ENCODE assay signal across 8 cellular contexts in genomic region chr11:74388678-74389327, GRCh38. TPM values are rescaled to one million over a fixed set of nuclear protein-coding genes. Genes with fewer than 3 reads are reported as not detected.
DNase-seq lines count a peak whose midpoint lies in the region; ATAC-seq and TF ChIP-seq lines count a peak whose summit lies in the region.

No MANE protein-coding gene starts in this region.

- H3K4me3 Mint-ChIP-seq in activated T-cell treated with anti-CD3 and anti-CD28 coated beads, Interleukin-2, amount 50 U/mL, for 72 hours = peak overlapping the region; percentile 30 to 52

- no peaks in the 10 kb centered on the region for H3K27me3 ChIP-seq in HL-60 (ENCODE audit: insufficient read depth, poor library complexity, severe bottlenecking)
- no peaks in the 10 kb centered on the region for H3K27me3 ChIP-seq in neutrophil
- no peaks in the 10 kb centered on the region for H3K27me3 ChIP-seq in upper lobe of right lung

- H3K9me3 Mint-ChIP-seq in activated T-cell treated with anti-CD3 and anti-CD28 coated beads, Interleukin-2, amount 50 U/mL, for 72 hours = no peaks in the 10 kb centered on the region

- no peaks in the 10 kb centered on the region for H3K36me3 Mint-ChIP-seq in activated T-cell treated with anti-CD3 and anti-CD28 coated beads, Interleukin-2, amount 50 U/mL, for 72 hours (ENCODE audit: insufficient read depth in 2 of 2)

- H3K4me3 ChIP-seq in HL-60 (replicated peaks; ENCODE audit: insufficient read depth, low read length) (no peak overlapping the region), neutrophil (ENCODE audit: low read depth in 1 of 2, low read length in 1 of 2) (no peak overlapping the region), upper lobe of right lung (no peak overlapping the region)

- H3K27ac ChIP-seq in HL-60 (replicated peaks) (no peak overlapping the region), neutrophil (no peak overlapping the region), upper lobe of right lung (no peak overlapping the region)

- peak; percentile 66 for TF ChIP-seq CTCF in HL-60 (IDR thresholded peaks at IDR 0.05; ENCODE audit: insufficient read depth, low read length)
- TF ChIP-seq CTCF in neutrophil (IDR thresholded peaks at IDR 0.05) = peak; percentile 61
- peak; percentile 84 for TF ChIP-seq CTCF in upper lobe of right lung (IDR thresholded peaks at IDR 0.05)

- H3K36me3 ChIP-seq in neutrophil = no peaks in the 10 kb centered on the region
- no peaks in the 10 kb centered on the region for H3K36me3 ChIP-seq in upper lobe of right lung

- peak; percentile 70 to 73 for ATAC-seq in activated T-cell treated with anti-CD3 and anti-CD28 coated beads, Interleukin-2, amount 50 U/mL, for 72 hours (replicated peaks in 1 of 2)
- ATAC-seq in upper lobe of right lung = peak; percentile 89
- no peak for ATAC-seq in HG03565 (IDR thresholded peaks at IDR 0.05; ENCODE audit: unreplicated experiment)

- no peaks in the 10 kb centered on the region for H3K27me3 Mint-ChIP-seq in activated T-cell treated with anti-CD3 and anti-CD28 coated beads, Interleukin-2, amount 50 U/mL, for 72 hours (ENCODE audit: low read depth)

- DNase-seq in DMS 273 treated with DMSO at 0.1 percent for 48 hours (lab: John Stamatoyannopoulos, UW) = peak; percentile 4
- peak in 1 of 2 experiments; percentile 60 for DNase-seq in HL-60 (ENCODE audit: low read depth in 1 of 2, low spot score in 1 of 2)
- peak; percentile 97 for DNase-seq in OCI-M1 (lab: John Stamatoyannopoulos, UW)
- DNase-seq in activated T-cell treated with anti-CD3 and anti-CD28 coated beads, Interleukin-2, amount 50 U/mL, for 72 hours = peak; percentile 59 to 73
- DNase-seq in fibroblast of the conjunctiva (ENCODE audit: low read depth) = peak; percentile 12
- no peak for DNase-seq in upper lobe of right lung

- H3K4me1 Mint-ChIP-seq in activated T-cell treated with anti-CD3 and anti-CD28 coated beads, Interleukin-2, amount 50 U/mL, for 72 hours (ENCODE audit: low read depth) = peaks cover 36% of the 10 kb centered on the region

- H3K4me1 ChIP-seq in neutrophil (ENCODE audit: control insufficient read depth in 1 of 2, insufficient read depth in 1 of 2, low read depth in 1 of 2, low read length in 1 of 2) (peaks cover 13 to 14% of the 10 kb centered on the region in 2 experiments), upper lobe of right lung (no peaks in the 10 kb centered on the region)

- intact Hi-C loops in upper lobe of right lung (cut with DNase I) = loop anchor here (10.0 kb wide), 1 partner anchor 56 kb away; no protein-coding TSS in a partner anchor

- no peaks in the 10 kb centered on the region for H3K9me3 ChIP-seq in neutrophil
- H3K9me3 ChIP-seq in upper lobe of right lung = no peaks in the 10 kb centered on the region

- H3K27ac Mint-ChIP-seq in activated T-cell treated with anti-CD3 and anti-CD28 coated beads, Interleukin-2, amount 50 U/mL, for 72 hours = peak overlapping the region; percentile 0

RNA-seq across cellular contexts. Expression of gene PGM2L1, which starts 9.4 kb away (rescaled TPM):
- 10 to 100 TPM; 12.1 to 16.4 TPM for total RNA-seq in activated T-cell treated with anti-CD3 and anti-CD28 coated beads, Interleukin-2, amount 50 U/mL, for 72 hours
- total RNA-seq in upper lobe of right lung = 5.1 TPM
